15 cellular contexts compared by ENCODE assay signal in genomic region chr11:94800394-94800793, GRCh38. TPM values are rescaled to one million over a fixed set of nuclear protein-coding genes. Genes with fewer than 3 reads are reported as not detected.
A peak's percentile ranks its signal among the peaks of the same experiment; 100 is the strongest.
DNase-seq lines count a peak whose midpoint lies in the region; ATAC-seq and TF ChIP-seq lines count a peak whose summit lies in the region.
"Had no signal": no experiment of that assay in that cellular context is flagged by ENCODE, and none has a peak within 500 bp of the region (broad histone marks: within the 10 kb centered on the region; RNA-seq: fewer than 3 reads in every experiment).

No MANE protein-coding gene starts in this region.

- no peaks in the 10 kb centered on the region for H3K4me1 Mint-ChIP-seq in activated CD4-positive, alpha-beta T cell treated with anti-CD3 and anti-CD28 coated beads, Interleukin-2, amount 10 ng/mL, durations not matched to agents 7 days and 5 days
- no peaks in the 10 kb centered on the region for H3K4me1 Mint-ChIP-seq in activated T-cell treated with anti-CD3 and anti-CD28 coated beads, Interleukin-2, amount 50 U/mL, for 4 hours (ENCODE audit: low read depth)

- ATAC-seq in left cardiac atrium (peak; percentile 55 to 65), psoas muscle (peak in 1 of 4 donors; percentile 32)
- ATAC-seq in activated T-cell treated with anti-CD3 and anti-CD28 coated beads, Interleukin-2, amount 50 U/mL, for 4 hours = no peak
- ATAC-seq: A549 had no signal

- intact Hi-C loops in left cardiac atrium (cut with DNase I) = loop anchor here in 1 of 2 donors (5.0 kb wide), 2 partner anchors 37 to 57 kb away; no protein-coding TSS in a partner anchor
- intact Hi-C loops in psoas muscle (cut with DNase I) = loop anchor here in 1 of 2 donors (2.0 to 5.0 kb wide), 2 partner anchors 32 to 57 kb away; partner anchors contain the start of gene AMOTL1

- TF ChIP-seq CTCF in AG09309 (IDR thresholded peaks at IDR 0.05; ENCODE audit: control insufficient read depth, insufficient read depth, low read depth, low read length, missing control alignments) = no peak
- no peak for TF ChIP-seq CTCF in psoas muscle (IDR thresholded peaks at IDR 0.05)

- DNase-seq in AG09309 (ENCODE audit: low read depth) (peak; percentile 61), adipocyte (ENCODE audit: low read depth) (peak; percentile 58), left cardiac atrium (peak; percentile 53), psoas muscle (no peak), activated T-cell treated with anti-CD3 and anti-CD28 coated beads for 4 hours (no peak)
- no peak for DNase-seq in stimulated activated CD4-positive, alpha-beta T cell treated with anti-CD3 and anti-CD28 coated beads, Interleukin-15, amount 100 ng/mL, for 24 hours
- no peak for DNase-seq in activated CD4-positive, alpha-beta T cell treated with anti-CD3 and anti-CD28 coated beads, Interleukin-2, amount 10 ng/mL, durations not matched to agents 7 days and 5 days
- DNase-seq in activated T-cell treated with anti-CD3 and anti-CD28 coated beads, Interleukin-2, amount 50 U/mL, for 4 hours = no peak
- DNase-seq: effector CD4-positive, alpha-beta T cell; HFFc6; Karpas-422; NCI-H187; NCI-H526; WERI-Rb-1 had no signal

- POLR2A ChIA-PET in activated CD4-positive, alpha-beta T cell treated with anti-CD3 and anti-CD28 coated beads, Interleukin-2, amount 10 ng/mL, durations not matched to agents 7 days and 5 days (lab: Charles Lee) = no interaction called here

- no peak overlapping the region for H3K27ac Mint-ChIP-seq in activated CD4-positive, alpha-beta T cell treated with anti-CD3 and anti-CD28 coated beads, Interleukin-2, amount 10 ng/mL, durations not matched to agents 7 days and 5 days
- H3K27ac Mint-ChIP-seq: HFFc6 had no signal

- H3K27me3 ChIP-seq in adipocyte (replicated peaks; ENCODE audit: control insufficient read depth, insufficient read depth, low read length) (no peaks in the 10 kb centered on the region), psoas muscle (ENCODE audit: insufficient read depth in 3 of 3, low read length in 2 of 3) (no peaks in the 10 kb centered on the region)

- H3K4me1 ChIP-seq in adipocyte (ENCODE audit: control insufficient read depth, insufficient read depth, low read length) (peaks cover 79% of the 10 kb centered on the region), psoas muscle (peaks cover 95% of the 10 kb centered on the region)

- WGBS in psoas muscle, 3 donors = 18 to 30% (median 20%) methylated on average over 1 of the region's 1 CpG

- CTCF ChIA-PET in activated CD4-positive, alpha-beta T cell treated with anti-CD3 and anti-CD28 coated beads, Interleukin-2, amount 10 ng/mL, durations not matched to agents 7 days and 5 days (lab: Charles Lee) = no interaction called here

- H3K9me3 Mint-ChIP-seq in activated CD4-positive, alpha-beta T cell treated with anti-CD3 and anti-CD28 coated beads, Interleukin-2, amount 10 ng/mL, durations not matched to agents 7 days and 5 days = no peaks in the 10 kb centered on the region
- H3K9me3 Mint-ChIP-seq in activated T-cell treated with anti-CD3 and anti-CD28 coated beads, Interleukin-2, amount 50 U/mL, for 4 hours = no peaks in the 10 kb centered on the region
- H3K9me3 Mint-ChIP-seq: HFFc6 had no signal

- H3K4me3 ChIP-seq in AG09309 (ENCODE audit: control insufficient read depth, low read depth, low read length) (no peak overlapping the region), adipocyte (ENCODE audit: low read length) (peak overlapping the region; percentile 18), psoas muscle (no peak overlapping the region)
- H3K4me3 ChIP-seq: A549 had no signal

- H3K27me3 Mint-ChIP-seq in activated CD4-positive, alpha-beta T cell treated with anti-CD3 and anti-CD28 coated beads, Interleukin-2, amount 10 ng/mL, durations not matched to agents 7 days and 5 days = peaks cover 2% of the 10 kb centered on the region
- no peaks in the 10 kb centered on the region for H3K27me3 Mint-ChIP-seq in activated T-cell treated with anti-CD3 and anti-CD28 coated beads, Interleukin-2, amount 50 U/mL, for 4 hours (ENCODE audit: low read depth)

- no peaks in the 10 kb centered on the region for H3K36me3 Mint-ChIP-seq in activated CD4-positive, alpha-beta T cell treated with anti-CD3 and anti-CD28 coated beads, Interleukin-2, amount 10 ng/mL, durations not matched to agents 7 days and 5 days (ENCODE audit: low read depth)
- H3K36me3 Mint-ChIP-seq in activated T-cell treated with anti-CD3 and anti-CD28 coated beads, Interleukin-2, amount 50 U/mL, for 4 hours (ENCODE audit: insufficient read depth) = no peaks in the 10 kb centered on the region

- peak overlapping the region; percentile 92 for H3K27ac ChIP-seq in psoas muscle
- H3K27ac ChIP-seq: A549, WERI-Rb-1 had no signal

- H3K9ac ChIP-seq in adipocyte (ENCODE audit: low read length) = peak overlapping the region; percentile 6

- peaks cover 22% of the 10 kb centered on the region for H3K36me3 ChIP-seq in adipocyte (ENCODE audit: control insufficient read depth, insufficient read depth, low read length, severe bottlenecking)
- H3K36me3 ChIP-seq in psoas muscle (ENCODE audit: insufficient read depth in 1 of 2, low read depth in 1 of 2) = peaks cover 5 to 46% of the 10 kb centered on the region in 2 donors

- no peak overlapping the region for H3K4me3 Mint-ChIP-seq in activated CD4-positive, alpha-beta T cell treated with anti-CD3 and anti-CD28 coated beads, Interleukin-2, amount 10 ng/mL, durations not matched to agents 7 days and 5 days
- no peak overlapping the region for H3K4me3 Mint-ChIP-seq in activated T-cell treated with anti-CD3 and anti-CD28 coated beads, Interleukin-2, amount 50 U/mL, for 4 hours
- H3K4me3 Mint-ChIP-seq: HFFc6 had no signal

- H3K9me3 ChIP-seq in adipocyte (ENCODE audit: control insufficient read depth, low read length) = no peaks in the 10 kb centered on the region
- no peaks in the 10 kb centered on the region for H3K9me3 ChIP-seq in psoas muscle
- H3K9me3 ChIP-seq: A549 had no signal

RNA-seq across cellular contexts. Expression of gene AMOTL1, which starts 32.2 kb away (rescaled TPM):
- total RNA-seq in left cardiac atrium (100 to 1,000 TPM in 1 of 2 donors, 10 to 100 TPM in 1; 60.6 to 106 TPM), psoas muscle (100 to 1,000 TPM; 225 to 355 (median 292) TPM)
- polyA plus RNA-seq in psoas muscle = 100 to 1,000 TPM in 1 of 3 donors, 10 to 100 TPM in 2; 46.5 to 162 (median 91.8) TPM
- 1 to 10 TPM; 3.1 to 4.0 TPM for total RNA-seq in activated CD4-positive, alpha-beta T cell treated with anti-CD3 and anti-CD28 coated beads, Interleukin-2, amount 10 ng/mL, durations not matched to agents 7 days and 5 days
- total RNA-seq in activated T-cell treated with anti-CD3 and anti-CD28 coated beads, Interleukin-2, amount 50 U/mL, for 4 hours = under 1 TPM; 0.25 to 0.73 (median 0.69) TPM

Comparison
In these comparisons a context has a peak if more than half of its experiments do, and no peak if none do; other contexts are left out.
1. DNase-seq: peak in AG09309 (single experiment), adipocyte (single experiment) and left cardiac atrium (single experiment); none in psoas muscle (0 of 2), activated T-cell treated with anti-CD3 and anti-CD28 coated beads for 4 hours (single experiment), stimulated activated CD4-positive, alpha-beta T cell treated with anti-CD3 and anti-CD28 coated beads, Interleukin-15, amount 100 ng/mL, for 24 hours (single experiment), activated CD4-positive, alpha-beta T cell treated with anti-CD3 and anti-CD28 coated beads, Interleukin-2, amount 10 ng/mL, durations not matched to agents 7 days and 5 days (single experiment) and activated T-cell treated with anti-CD3 and anti-CD28 coated beads, Interleukin-2, amount 50 U/mL, for 4 hours (single experiment).
2. ATAC-seq: peak in left cardiac atrium (2 of 2); none in activated T-cell treated with anti-CD3 and anti-CD28 coated beads, Interleukin-2, amount 50 U/mL, for 4 hours (0 of 2).
3. RNA of gene AMOTL1, which starts 32.2 kb away (total RNA-seq): 225 to 355 TPM in psoas muscle and 60.6 to 106 TPM in left cardiac atrium; 3.1 to 4.0 TPM in activated CD4-positive, alpha-beta T cell treated with anti-CD3 and anti-CD28 coated beads, Interleukin-2, amount 10 ng/mL, durations not matched to agents 7 days and 5 days and 0.25 to 0.73 TPM in activated T-cell treated with anti-CD3 and anti-CD28 coated beads, Interleukin-2, amount 50 U/mL, for 4 hours; every median in the first group is over 10 times any median in the second.